In genomic region chr5:9284781-9285307, GRCh38 we compare ENCODE assay signal across 17 cellular contexts.
A peak's percentile ranks its signal among the peaks of the same experiment; 100 is the strongest.
DNase-seq lines count a peak whose midpoint lies in the region; ATAC-seq and TF ChIP-seq lines count a peak whose summit lies in the region.
"Had no signal": no experiment of that assay in that cellular context is flagged by ENCODE, and none has a peak within 500 bp of the region (broad histone marks: within the 10 kb centered on the region; RNA-seq: fewer than 3 reads in every experiment).

No MANE protein-coding gene starts in this region.

- TF ChIP-seq CTCF in HFF-Myc (IDR thresholded peaks at IDR 0.05; ENCODE audit: low read depth, low read length, missing control alignments) (no peak), coronary artery (IDR thresholded peaks at IDR 0.05) (no peak), testis (IDR thresholded peaks at IDR 0.05) (no peak)

- no peaks in the 10 kb centered on the region for H3K36me3 Mint-ChIP-seq in activated CD4-positive, alpha-beta memory T cell treated with anti-CD3 and anti-CD28 coated beads for 36 hours
- H3K36me3 Mint-ChIP-seq: activated naive CD8-positive, alpha-beta T cell treated with anti-CD3 and anti-CD28 coated beads, Interleukin-2, amount 10 ng/mL, durations not matched to agents 7 days and 5 days had no signal

- peaks cover 17% of the 10 kb centered on the region for H3K4me1 ChIP-seq in testis
- H3K4me1 ChIP-seq: Caco-2 had no signal

- H3K9me3 ChIP-seq in testis: no peaks in the 10 kb centered on the region
- H3K9me3 ChIP-seq: Caco-2 had no signal

- WGBS in testis, 2 donors: 18 to 36% methylated on average over 3 of the region's 3 CpGs

- no peaks in the 10 kb centered on the region for H3K27me3 Mint-ChIP-seq in activated CD4-positive, alpha-beta memory T cell treated with anti-CD3 and anti-CD28 coated beads for 36 hours
- H3K27me3 Mint-ChIP-seq: activated naive CD8-positive, alpha-beta T cell treated with anti-CD3 and anti-CD28 coated beads, Interleukin-2, amount 10 ng/mL, durations not matched to agents 7 days and 5 days had no signal

- DNase-seq in HFF-Myc (ENCODE audit: extremely low read depth, low read depth) (peak; percentile 57), coronary artery (ENCODE audit: low spot score) (no peak), kidney glomerular epithelial cell (lab: John Stamatoyannopoulos, UW) (peak; percentile 3), testis (peak; percentile 85), H4 (ENCODE audit: low spot score) (no peak)
- DNase-seq in activated CD4-positive, alpha-beta memory T cell treated with anti-CD3 and anti-CD28 coated beads for 36 hours: no peak
- DNase-seq: activated CD8-positive, alpha-beta memory T cell treated with anti-CD3 and anti-CD28 coated beads for 24 hours; activated naive CD8-positive, alpha-beta T cell treated with anti-CD3 and anti-CD28 coated beads, Interleukin-2, amount 10 ng/mL, durations not matched to agents 7 days and 5 days; Caco-2; endodermal cell; H7; NCI-H2107; OCI-M1; T-helper 9 cell had no signal

- ATAC-seq in HG02973 (IDR thresholded peaks at IDR 0.05; ENCODE audit: unreplicated experiment) (no peak), HG02970 (IDR thresholded peaks at IDR 0.05; ENCODE audit: low FRiP score, unreplicated experiment) (no peak)
- ATAC-seq: K562 had no signal

- peaks cover 2% of the 10 kb centered on the region for H3K9me3 Mint-ChIP-seq in activated CD4-positive, alpha-beta memory T cell treated with anti-CD3 and anti-CD28 coated beads for 36 hours

- intact Hi-C loops in testis (cut with DNase I; ENCODE audit: low total_unique reads): no loop called here
- intact Hi-C loops in activated CD4-positive, alpha-beta memory T cell treated with anti-CD3 and anti-CD28 coated beads for 36 hours (cut with micrococcal nuclease): no loop called here

- CTCF ChIA-PET in activated CD4-positive, alpha-beta memory T cell treated with anti-CD3 and anti-CD28 coated beads for 36 hours (lab: Charles Lee): no interaction called here

- no peak overlapping the region for H3K27ac Mint-ChIP-seq in activated CD4-positive, alpha-beta memory T cell treated with anti-CD3 and anti-CD28 coated beads for 36 hours
- H3K27ac Mint-ChIP-seq: activated naive CD8-positive, alpha-beta T cell treated with anti-CD3 and anti-CD28 coated beads, Interleukin-2, amount 10 ng/mL, durations not matched to agents 7 days and 5 days; endodermal cell had no signal

- H3K4me3 Mint-ChIP-seq in activated CD4-positive, alpha-beta memory T cell treated with anti-CD3 and anti-CD28 coated beads for 36 hours: no peak overlapping the region
- H3K4me3 Mint-ChIP-seq: activated naive CD8-positive, alpha-beta T cell treated with anti-CD3 and anti-CD28 coated beads, Interleukin-2, amount 10 ng/mL, durations not matched to agents 7 days and 5 days; endodermal cell had no signal

- peak overlapping the region; percentile 74 to 81 for H3K27ac ChIP-seq in coronary artery
- H3K27ac ChIP-seq in testis: peak overlapping the region; percentile 32 to 79

- no peaks in the 10 kb centered on the region for H3K27me3 ChIP-seq in testis

- no peaks in the 10 kb centered on the region for H3K4me1 Mint-ChIP-seq in activated CD4-positive, alpha-beta memory T cell treated with anti-CD3 and anti-CD28 coated beads for 36 hours (ENCODE audit: low read depth)
- H3K4me1 Mint-ChIP-seq: activated naive CD8-positive, alpha-beta T cell treated with anti-CD3 and anti-CD28 coated beads, Interleukin-2, amount 10 ng/mL, durations not matched to agents 7 days and 5 days; endodermal cell had no signal

- TF ChIP-seq POLR2A in testis (IDR thresholded peaks at IDR 0.05): no peak

- H3K36me3 ChIP-seq in testis (ENCODE audit: low read depth, missing control alignments): no peaks in the 10 kb centered on the region

- POLR2A ChIA-PET in activated CD4-positive, alpha-beta memory T cell treated with anti-CD3 and anti-CD28 coated beads for 36 hours (lab: Charles Lee): no interaction called here

- H3K4me3 ChIP-seq in HFF-Myc (replicated peaks; ENCODE audit: low read depth, low read length) (no peak overlapping the region), coronary artery (peak overlapping the region; percentile 37), testis (no peak overlapping the region)
- H3K4me3 ChIP-seq: K562 had no signal

Comparison
In these comparisons a context has a peak if more than half of its experiments do, and no peak if none do; other contexts are left out.
1. DNase-seq: peak in HFF-Myc (single experiment), kidney glomerular epithelial cell (single experiment) and testis (single experiment); none in coronary artery (single experiment), activated CD4-positive, alpha-beta memory T cell treated with anti-CD3 and anti-CD28 coated beads for 36 hours (single experiment) and H4 (single experiment).